Comparison of ENCODE assay signal across 1 cellular context in genomic region chr18:9876867-9877654, GRCh38.
TF ChIP-seq lines count a peak whose summit lies in the region.

No MANE protein-coding gene starts in this region.

TF ChIP-seq in HEK293, 187 proteins besides CTCF, POLR2A, EP300 and RAD21 (continued from another document):
- peak; percentile 97 for TF ChIP-seq PRDM10 (tag by site-specific recombination; IDR thresholded peaks at IDR 0.05)
- TF ChIP-seq ZNF837 (tag by site-specific recombination; IDR thresholded peaks at IDR 0.05) = no peak
- TF ChIP-seq, protein P1, sequence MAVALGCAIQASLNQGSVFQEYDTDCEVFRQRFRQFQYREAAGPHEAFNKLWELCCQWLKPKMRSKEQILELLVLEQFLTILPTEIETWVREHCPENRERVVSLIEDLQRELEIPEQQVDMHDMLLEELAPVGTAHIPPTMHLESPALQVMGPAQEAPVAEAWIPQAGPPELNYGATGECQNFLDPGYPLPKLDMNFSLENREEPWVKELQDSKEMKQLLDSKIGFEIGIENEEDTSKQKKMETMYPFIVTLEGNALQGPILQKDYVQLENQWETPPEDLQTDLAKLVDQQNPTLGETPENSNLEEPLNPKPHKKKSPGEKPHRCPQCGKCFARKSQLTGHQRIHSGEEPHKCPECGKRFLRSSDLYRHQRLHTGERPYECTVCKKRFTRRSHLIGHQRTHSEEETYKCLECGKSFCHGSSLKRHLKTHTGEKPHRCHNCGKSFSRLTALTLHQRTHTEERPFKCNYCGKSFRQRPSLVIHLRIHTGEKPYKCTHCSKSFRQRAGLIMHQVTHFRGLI (tag by site-specific recombination; IDR thresholded peaks at IDR 0.05) = 0 out of 2 replicates have a peak, but pooled peaks have one; percentile 32
- no peak for TF ChIP-seq ZBTB7A (tag by site-specific recombination; IDR thresholded peaks at IDR 0.05; ENCODE audit: low read depth)
- 0 out of 2 replicates have a peak, but pooled peaks have one; percentile 23 for TF ChIP-seq KLF16 (tag by site-specific recombination; IDR thresholded peaks at IDR 0.05)
- no peak for TF ChIP-seq ZNF221 (tag by site-specific recombination; IDR thresholded peaks at IDR 0.05; ENCODE audit: borderline replicate concordance)
- peak; percentile 98 for TF ChIP-seq PRDM4 (tag by site-specific recombination; IDR thresholded peaks at IDR 0.05)
- TF ChIP-seq ZNF629 (tag by site-specific recombination; IDR thresholded peaks at IDR 0.05) = peak; percentile 51
- TF ChIP-seq ZBTB21 (tag by site-specific recombination; IDR thresholded peaks at IDR 0.05) = peak; percentile 68; the same call in 1 of the 2 replicates
- TF ChIP-seq KLF1 (tag by site-specific recombination; IDR thresholded peaks at IDR 0.05) = peak; percentile 45
- TF ChIP-seq ZNF280D (tag by site-specific recombination; IDR thresholded peaks at IDR 0.05) = 0 out of 2 replicates have a peak, but pooled peaks have one; percentile 37
- TF ChIP-seq OVOL3 (tag by site-specific recombination; IDR thresholded peaks at IDR 0.05) = peak; percentile 57; the same call in 1 of the 2 replicates
- peak; percentile 28; the same call in 1 of the 2 replicates for TF ChIP-seq EGR2 (tag by site-specific recombination; IDR thresholded peaks at IDR 0.05; ENCODE audit: low read depth)
- TF ChIP-seq ZXDB (tag by site-specific recombination; IDR thresholded peaks at IDR 0.05) = peak; percentile 73
- TF ChIP-seq GLIS1 (tag by site-specific recombination; IDR thresholded peaks at IDR 0.05) = peak; percentile 79
- TF ChIP-seq ZFHX2 (tag by site-specific recombination; conservative IDR thresholded peaks at IDR 0.05) = 0 out of 2 replicates have a peak, but pooled peaks have one; percentile 25
- TF ChIP-seq ZNF335 (tag by site-specific recombination; conservative IDR thresholded peaks at IDR 0.05) = peak; percentile 60
- TF ChIP-seq ZNF398 (tag by site-specific recombination; IDR thresholded peaks at IDR 0.05) = peak; percentile 88
- TF ChIP-seq, protein P2, sequence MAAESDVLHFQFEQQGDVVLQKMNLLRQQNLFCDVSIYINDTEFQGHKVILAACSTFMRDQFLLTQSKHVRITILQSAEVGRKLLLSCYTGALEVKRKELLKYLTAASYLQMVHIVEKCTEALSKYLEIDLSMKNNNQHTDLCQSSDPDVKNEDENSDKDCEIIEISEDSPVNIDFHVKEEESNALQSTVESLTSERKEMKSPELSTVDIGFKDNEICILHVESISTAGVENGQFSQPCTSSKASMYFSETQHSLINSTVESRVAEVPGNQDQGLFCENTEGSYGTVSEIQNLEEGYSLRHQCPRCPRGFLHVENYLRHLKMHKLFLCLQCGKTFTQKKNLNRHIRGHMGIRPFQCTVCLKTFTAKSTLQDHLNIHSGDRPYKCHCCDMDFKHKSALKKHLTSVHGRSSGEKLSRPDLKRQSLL (tag by site-specific recombination; IDR thresholded peaks at IDR 0.05) = no peak
- 0 out of 2 replicates have a peak, but pooled peaks have one; percentile 46 for TF ChIP-seq YY2 (tag by site-specific recombination; IDR thresholded peaks at IDR 0.05)
- TF ChIP-seq SETDB1 (IDR thresholded peaks at IDR 0.05; ENCODE audit: insufficient read length, low read length) = no peak
- peak; percentile 73 for TF ChIP-seq FEZF1 (tag by site-specific recombination; IDR thresholded peaks at IDR 0.05)
- peak; percentile 53 for TF ChIP-seq ZNF843 (tag by site-specific recombination; IDR thresholded peaks at IDR 0.05)
- no peak for TF ChIP-seq SP2 (tag by site-specific recombination; IDR thresholded peaks at IDR 0.05)
- TF ChIP-seq SP7 (tag by site-specific recombination; IDR thresholded peaks at IDR 0.05) = peak; percentile 91
- TF ChIP-seq SCRT1 (tag by site-specific recombination; IDR thresholded peaks at IDR 0.05; ENCODE audit: borderline replicate concordance) = no peak
- no peak for TF ChIP-seq ZNF561 (tag by site-specific recombination; IDR thresholded peaks at IDR 0.05; ENCODE audit: borderline replicate concordance)
